1 cellular context compared by ENCODE assay signal in the genomic region with DNA sequence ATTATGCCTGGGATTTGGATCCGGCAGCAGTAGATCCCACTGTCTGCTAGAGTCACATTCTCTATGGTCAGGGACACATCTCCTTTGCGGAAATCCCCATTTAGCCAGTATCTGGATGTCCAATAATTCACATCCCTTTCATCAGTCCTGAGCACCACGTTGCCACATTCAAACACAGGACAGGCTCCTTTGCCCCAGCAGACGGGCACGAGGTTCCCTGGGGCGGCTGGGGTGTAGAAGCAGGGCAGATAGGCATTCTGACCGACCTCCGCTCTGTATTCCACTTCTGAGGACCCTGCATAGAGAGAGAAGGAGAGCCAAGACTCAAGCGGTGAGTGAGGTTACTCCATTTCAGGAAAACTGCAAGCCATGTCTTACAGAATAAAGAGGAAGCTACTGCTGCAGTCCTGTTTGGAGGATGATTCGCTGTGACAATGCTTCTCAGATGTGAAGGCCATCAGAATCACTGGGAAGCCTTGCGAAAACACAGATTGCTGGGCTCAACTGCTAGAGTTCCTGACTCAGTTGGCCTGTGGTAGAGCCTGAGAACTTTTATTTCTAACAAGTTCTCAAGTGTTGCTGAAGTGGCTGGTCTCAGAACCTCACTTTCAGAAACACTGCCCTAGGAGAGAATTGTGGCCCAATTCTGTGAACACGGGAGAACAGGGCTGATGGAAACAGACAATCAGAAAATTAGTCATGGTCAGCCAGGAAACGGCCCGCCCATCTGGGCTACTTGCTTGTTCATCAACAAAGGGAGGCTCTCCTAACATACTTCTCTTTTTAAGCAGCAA.
TF ChIP-seq lines count a peak whose summit lies in the region.

No MANE protein-coding gene starts in this region.

TF ChIP-seq in GM23338, 12 proteins besides CTCF, POLR2A, EP300 and RAD21 (continued from another document):
- TF ChIP-seq, protein P1, sequence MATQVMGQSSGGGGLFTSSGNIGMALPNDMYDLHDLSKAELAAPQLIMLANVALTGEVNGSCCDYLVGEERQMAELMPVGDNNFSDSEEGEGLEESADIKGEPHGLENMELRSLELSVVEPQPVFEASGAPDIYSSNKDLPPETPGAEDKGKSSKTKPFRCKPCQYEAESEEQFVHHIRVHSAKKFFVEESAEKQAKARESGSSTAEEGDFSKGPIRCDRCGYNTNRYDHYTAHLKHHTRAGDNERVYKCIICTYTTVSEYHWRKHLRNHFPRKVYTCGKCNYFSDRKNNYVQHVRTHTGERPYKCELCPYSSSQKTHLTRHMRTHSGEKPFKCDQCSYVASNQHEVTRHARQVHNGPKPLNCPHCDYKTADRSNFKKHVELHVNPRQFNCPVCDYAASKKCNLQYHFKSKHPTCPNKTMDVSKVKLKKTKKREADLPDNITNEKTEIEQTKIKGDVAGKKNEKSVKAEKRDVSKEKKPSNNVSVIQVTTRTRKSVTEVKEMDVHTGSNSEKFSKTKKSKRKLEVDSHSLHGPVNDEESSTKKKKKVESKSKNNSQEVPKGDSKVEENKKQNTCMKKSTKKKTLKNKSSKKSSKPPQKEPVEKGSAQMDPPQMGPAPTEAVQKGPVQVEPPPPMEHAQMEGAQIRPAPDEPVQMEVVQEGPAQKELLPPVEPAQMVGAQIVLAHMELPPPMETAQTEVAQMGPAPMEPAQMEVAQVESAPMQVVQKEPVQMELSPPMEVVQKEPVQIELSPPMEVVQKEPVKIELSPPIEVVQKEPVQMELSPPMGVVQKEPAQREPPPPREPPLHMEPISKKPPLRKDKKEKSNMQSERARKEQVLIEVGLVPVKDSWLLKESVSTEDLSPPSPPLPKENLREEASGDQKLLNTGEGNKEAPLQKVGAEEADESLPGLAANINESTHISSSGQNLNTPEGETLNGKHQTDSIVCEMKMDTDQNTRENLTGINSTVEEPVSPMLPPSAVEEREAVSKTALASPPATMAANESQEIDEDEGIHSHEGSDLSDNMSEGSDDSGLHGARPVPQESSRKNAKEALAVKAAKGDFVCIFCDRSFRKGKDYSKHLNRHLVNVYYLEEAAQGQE (IDR thresholded peaks at IDR 0.05; ENCODE audit: unreplicated experiment): no peak
- TF ChIP-seq STAT1 (IDR thresholded peaks at IDR 0.05; ENCODE audit: unreplicated experiment): no peak
- TF ChIP-seq, protein P2, sequence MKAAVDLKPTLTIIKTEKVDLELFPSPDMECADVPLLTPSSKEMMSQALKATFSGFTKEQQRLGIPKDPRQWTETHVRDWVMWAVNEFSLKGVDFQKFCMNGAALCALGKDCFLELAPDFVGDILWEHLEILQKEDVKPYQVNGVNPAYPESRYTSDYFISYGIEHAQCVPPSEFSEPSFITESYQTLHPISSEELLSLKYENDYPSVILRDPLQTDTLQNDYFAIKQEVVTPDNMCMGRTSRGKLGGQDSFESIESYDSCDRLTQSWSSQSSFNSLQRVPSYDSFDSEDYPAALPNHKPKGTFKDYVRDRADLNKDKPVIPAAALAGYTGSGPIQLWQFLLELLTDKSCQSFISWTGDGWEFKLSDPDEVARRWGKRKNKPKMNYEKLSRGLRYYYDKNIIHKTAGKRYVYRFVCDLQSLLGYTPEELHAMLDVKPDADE (IDR thresholded peaks at IDR 0.05): no peak
- TF ChIP-seq CREB1 (CRISPR knock-in tag; IDR thresholded peaks at IDR 0.05; ENCODE audit: low read depth): no peak
- no peak for TF ChIP-seq ZNF114 (CRISPR knock-in tag; IDR thresholded peaks at IDR 0.05)
